ENCODE assay signal across 27 cellular contexts in genomic region chr3:140007081-140007480, GRCh38.
"Had no signal": no experiment of that assay in that cellular context is flagged by ENCODE, and none has a peak within 500 bp of the region (broad histone marks: within the 10 kb centered on the region; RNA-seq: fewer than 3 reads in every experiment).

No MANE protein-coding gene starts in this region.

- H3K4me1 ChIP-seq: left lung, psoas muscle, sigmoid colon, spleen, tibial nerve, upper lobe of left lung had no signal

- H3K79me2 ChIP-seq: hepatocyte had no signal

- H3K9me3 ChIP-seq: gastrocnemius medialis, left lung, mucosa of descending colon, ovary, psoas muscle, sigmoid colon, spleen, thoracic aorta, tibial nerve, upper lobe of left lung had no signal

- ATAC-seq: gastrocnemius medialis; left cardiac atrium; left lung; mucosa of descending colon; naive thymus-derived CD8-positive, alpha-beta T cell; stimulated activated memory B cell treated with anti-CD40 and anti-IgM and Interleukin-4, amounts not matched to agents 10 μg/mL and 1 μg/mL and 100 μg/mL, for 72 hours; stimulated activated naive CD8-positive, alpha-beta T cell treated with anti-CD3 and anti-CD28 coated beads, Interleukin-15, Interleukin-2, amounts not matched to agents 100 U/mL and 50 U/mL, for 24 hours had no signal

- H3K27ac ChIP-seq: coronary artery, gastrocnemius medialis, hepatocyte, left lung, ovary, psoas muscle, sigmoid colon, skin epidermis, spleen, thoracic aorta, tibial nerve, upper lobe of left lung had no signal

- H3K27me3 ChIP-seq: gastrocnemius medialis, hepatocyte, left lung, ovary, sigmoid colon, tibial nerve, upper lobe of left lung had no signal

- H3K4me3 ChIP-seq: coronary artery, gastrocnemius medialis, hepatocyte, left lung, mucosa of descending colon, ovary, psoas muscle, sigmoid colon, skin epidermis, spleen, thoracic aorta, tibial nerve, upper lobe of left lung had no signal

- H2AFZ ChIP-seq: hepatocyte had no signal

- H3K4me2 ChIP-seq: hepatocyte had no signal

- DNase-seq: dermis blood vessel endothelial cell; effector CD4-positive, alpha-beta T cell; foreskin fibroblast; gastrocnemius medialis; left cardiac atrium; left lung; mesenchymal stem cell; mucosa of descending colon; naive thymus-derived CD8-positive, alpha-beta T cell; nephron progenitor cell; nucleus accumbens; ovary; posterior cingulate gyrus; psoas muscle; right cardiac atrium; sigmoid colon; spleen; stimulated activated CD4-positive, alpha-beta T cell treated with anti-CD3 and anti-CD28 coated beads, Interleukin-4, amount 100 ng/mL, for 4 hours; stimulated activated naive CD8-positive, alpha-beta T cell treated with anti-CD3 and anti-CD28 coated beads, Interleukin-15, Interleukin-2, amounts not matched to agents 100 U/mL and 50 U/mL, for 24 hours; substantia nigra; upper lobe of left lung had no signal

- H3K36me3 ChIP-seq: gastrocnemius medialis, left lung, ovary, sigmoid colon, spleen, thoracic aorta, tibial nerve, upper lobe of left lung had no signal
